Comparison of ENCODE assay signal across 1 cellular context in the genomic region with DNA sequence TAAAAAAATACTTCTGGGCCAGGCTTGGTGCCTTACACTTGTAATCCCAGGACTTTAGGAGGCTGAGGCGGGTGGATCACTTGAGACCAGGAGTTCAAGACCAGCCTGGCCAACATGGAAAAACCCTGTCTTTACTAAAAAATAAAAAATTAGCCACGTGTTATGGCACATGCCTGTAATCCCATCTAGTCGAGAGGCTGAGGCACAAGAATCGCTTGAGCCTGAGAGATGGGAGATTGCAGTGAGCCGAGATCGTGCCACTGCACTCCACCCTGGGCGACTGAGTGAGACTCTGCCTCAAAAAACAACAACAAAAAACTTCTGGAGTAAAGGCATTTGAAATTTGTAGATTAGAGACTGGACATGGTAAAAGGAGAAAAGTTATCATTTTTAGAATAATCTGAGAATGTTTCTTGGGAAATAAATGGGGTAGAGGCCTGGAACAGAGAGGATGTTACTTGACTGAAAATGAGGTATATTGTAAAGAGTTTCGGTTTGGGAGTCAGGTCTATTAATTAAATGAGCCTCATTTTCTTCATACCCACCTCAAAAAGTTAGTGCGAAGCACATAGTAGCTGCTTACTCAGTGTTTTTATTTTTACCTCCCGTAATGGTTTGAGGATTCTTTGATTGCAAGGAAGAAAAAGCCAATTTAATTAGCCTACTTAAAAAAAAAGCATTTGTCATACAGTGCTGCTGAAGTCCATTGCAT.
TF ChIP-seq lines count a peak whose summit lies in the region.

No MANE protein-coding gene starts in this region.

TF ChIP-seq in GM23338, 12 proteins besides CTCF, POLR2A, EP300 and RAD21 (continued from another document):
- TF ChIP-seq, protein P1, sequence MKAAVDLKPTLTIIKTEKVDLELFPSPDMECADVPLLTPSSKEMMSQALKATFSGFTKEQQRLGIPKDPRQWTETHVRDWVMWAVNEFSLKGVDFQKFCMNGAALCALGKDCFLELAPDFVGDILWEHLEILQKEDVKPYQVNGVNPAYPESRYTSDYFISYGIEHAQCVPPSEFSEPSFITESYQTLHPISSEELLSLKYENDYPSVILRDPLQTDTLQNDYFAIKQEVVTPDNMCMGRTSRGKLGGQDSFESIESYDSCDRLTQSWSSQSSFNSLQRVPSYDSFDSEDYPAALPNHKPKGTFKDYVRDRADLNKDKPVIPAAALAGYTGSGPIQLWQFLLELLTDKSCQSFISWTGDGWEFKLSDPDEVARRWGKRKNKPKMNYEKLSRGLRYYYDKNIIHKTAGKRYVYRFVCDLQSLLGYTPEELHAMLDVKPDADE (IDR thresholded peaks at IDR 0.05), result no peak
